Comparison of ENCODE assay signal across 8 cellular contexts in the genomic region with DNA sequence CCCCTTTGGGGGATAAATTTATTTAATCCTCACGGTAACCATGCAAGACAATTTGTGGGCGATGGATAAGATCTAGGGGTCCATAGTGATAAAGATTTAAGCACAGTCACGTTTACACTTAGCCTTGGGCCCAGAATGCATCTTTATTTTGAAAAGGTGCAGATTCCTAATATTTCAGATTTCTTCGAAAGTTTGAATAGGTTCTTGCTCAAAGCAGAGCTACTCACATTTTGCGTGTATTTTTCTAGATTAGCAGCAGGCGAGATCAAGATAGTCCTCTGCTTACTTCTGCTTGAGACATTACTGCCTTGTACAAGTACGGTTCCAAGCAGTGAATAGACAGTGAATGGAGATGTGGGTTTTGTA. TPM values are rescaled to one million over a fixed set of nuclear protein-coding genes. Genes with fewer than 3 reads are reported as not detected.
DNase-seq lines count a peak whose midpoint lies in the region; ATAC-seq and TF ChIP-seq lines count a peak whose summit lies in the region.

No MANE protein-coding gene starts in this region.

- intact Hi-C loops in activated CD4-positive, alpha-beta memory T cell treated with anti-CD3 and anti-CD28 coated beads for 36 hours (cut with micrococcal nuclease) = loop anchor here (1.0 to 10.0 kb wide), 6 partner anchors 96 to 1105 kb away; partner anchors contain the start of genes C1orf21, SWT1 and TRMT1L

- no peak for TF ChIP-seq CTCF in suprapubic skin (IDR thresholded peaks at IDR 0.05)

- peaks cover 15% of the 10 kb centered on the region for H3K27me3 ChIP-seq in iPS-18a (ENCODE audit: control insufficient read depth, insufficient read depth, low read length)
- no peaks in the 10 kb centered on the region for H3K27me3 ChIP-seq in suprapubic skin

- H3K9me3 ChIP-seq in iPS-18a (ENCODE audit: control insufficient read depth, low read depth, low read length) (no peaks in the 10 kb centered on the region), suprapubic skin (no peaks in the 10 kb centered on the region)

- POLR2A ChIA-PET in activated CD4-positive, alpha-beta memory T cell treated with anti-CD3 and anti-CD28 coated beads for 36 hours (lab: Charles Lee) = interaction anchor here (0.7 to 2.1 kb wide), 4 partner anchors 13 to 109 kb away, joined by 3 to 14 read pairs (median 6); partner anchors contain the start of gene COLGALT2

- CTCF ChIA-PET in activated CD4-positive, alpha-beta memory T cell treated with anti-CD3 and anti-CD28 coated beads for 36 hours (lab: Charles Lee) = interaction anchor here (1.6 to 2.1 kb wide), 2 partner anchors 108 to 170 kb away, joined by 4 to 5 read pairs; no protein-coding TSS in a partner anchor

- 4% methylated on average over 7 of the region's 7 CpGs for WGBS in suprapubic skin

- TF ChIP-seq POLR2A in suprapubic skin (IDR thresholded peaks at IDR 0.05) = no peak

- peaks cover 9% of the 10 kb centered on the region for H3K27me3 Mint-ChIP-seq in activated T-cell treated with anti-CD3 and anti-CD28 coated beads, Interleukin-2, amount 50 U/mL, for 24 hours
- H3K27me3 Mint-ChIP-seq in activated CD4-positive, alpha-beta memory T cell treated with anti-CD3 and anti-CD28 coated beads for 36 hours = peaks cover 6% of the 10 kb centered on the region

- H3K9ac ChIP-seq in iPS-18a (ENCODE audit: low read length) = peak overlapping the region; percentile 82

- peak overlapping the region; percentile 93 for H3K4me3 Mint-ChIP-seq in activated T-cell treated with anti-CD3 and anti-CD28 coated beads, Interleukin-2, amount 50 U/mL, for 24 hours
- peak overlapping the region; percentile 98 for H3K4me3 Mint-ChIP-seq in activated CD4-positive, alpha-beta memory T cell treated with anti-CD3 and anti-CD28 coated beads for 36 hours

- H3K9me3 Mint-ChIP-seq in activated T-cell treated with anti-CD3 and anti-CD28 coated beads, Interleukin-2, amount 50 U/mL, for 24 hours = peaks cover 4% of the 10 kb centered on the region
- no peaks in the 10 kb centered on the region for H3K9me3 Mint-ChIP-seq in activated CD4-positive, alpha-beta memory T cell treated with anti-CD3 and anti-CD28 coated beads for 36 hours

- DNase-seq in activated T-cell treated with anti-CD3 and anti-CD28 coated beads, Interleukin-2, amount 50 U/mL, for 24 hours = no peak
- DNase-seq in activated T-cell treated with anti-CD3 and anti-CD28 coated beads for 4 hours = no peak
- no peak for DNase-seq in activated CD4-positive, alpha-beta memory T cell treated with anti-CD3 and anti-CD28 coated beads for 36 hours
- DNase-seq in suprapubic skin (ENCODE audit: low spot score in 2 of 2) = no peak
- DNase-seq in COLO829 (ENCODE audit: low spot score) = no peak
- DNase-seq in SKM-1 treated with dmso at 0.1 percent for 144 hours (lab: John Stamatoyannopoulos, UW; ENCODE audit: unreplicated experiment) = no peak

- H3K36me3 Mint-ChIP-seq in activated T-cell treated with anti-CD3 and anti-CD28 coated beads, Interleukin-2, amount 50 U/mL, for 24 hours (ENCODE audit: low read depth) = peaks cover 51% of the 10 kb centered on the region
- peaks cover 16% of the 10 kb centered on the region for H3K36me3 Mint-ChIP-seq in activated CD4-positive, alpha-beta memory T cell treated with anti-CD3 and anti-CD28 coated beads for 36 hours

- H3K36me3 ChIP-seq in iPS-18a (ENCODE audit: control insufficient read depth, low read depth, low read length) (no peaks in the 10 kb centered on the region), suprapubic skin (no peaks in the 10 kb centered on the region)

- ATAC-seq in HG03039 (IDR thresholded peaks at IDR 0.05; ENCODE audit: unreplicated experiment) = no peak

- H3K27ac Mint-ChIP-seq in activated T-cell treated with anti-CD3 and anti-CD28 coated beads, Interleukin-2, amount 50 U/mL, for 24 hours = peak overlapping the region; percentile 99
- peak overlapping the region; percentile 96 for H3K27ac Mint-ChIP-seq in activated CD4-positive, alpha-beta memory T cell treated with anti-CD3 and anti-CD28 coated beads for 36 hours

- no peak for TF ChIP-seq EP300 in suprapubic skin (IDR thresholded peaks at IDR 0.05)

- H3K4me1 Mint-ChIP-seq in activated T-cell treated with anti-CD3 and anti-CD28 coated beads, Interleukin-2, amount 50 U/mL, for 24 hours (ENCODE audit: low read depth) = peaks cover 40% of the 10 kb centered on the region
- H3K4me1 Mint-ChIP-seq in activated CD4-positive, alpha-beta memory T cell treated with anti-CD3 and anti-CD28 coated beads for 36 hours (ENCODE audit: low read depth) = peaks cover 38% of the 10 kb centered on the region

- H3K27ac ChIP-seq in iPS-18a (ENCODE audit: low read length) (peak overlapping the region; percentile 58), suprapubic skin (peak overlapping the region; percentile 78)

- H3K4me3 ChIP-seq in iPS-18a (ENCODE audit: low read length) = peak overlapping the region; percentile 93
- peak overlapping the region; percentile 89 for H3K4me3 ChIP-seq in suprapubic skin

- peaks cover 47% of the 10 kb centered on the region for H3K4me1 ChIP-seq in iPS-18a (ENCODE audit: control insufficient read depth, low read depth, low read length)
- H3K4me1 ChIP-seq in suprapubic skin = peaks cover 29% of the 10 kb centered on the region

RNA-seq across cellular contexts. Expression of gene TSEN15, which starts 0.6 kb away (rescaled TPM):
- total RNA-seq in activated CD4-positive, alpha-beta memory T cell treated with anti-CD3 and anti-CD28 coated beads for 36 hours = 10 to 100 TPM; 44.1 to 44.3 TPM
- 10 to 100 TPM; 14.8 to 24.7 (median 21.3) TPM for total RNA-seq in suprapubic skin

RNA-seq across cellular contexts. Expression of gene COLGALT2, which starts 14.6 kb away (rescaled TPM):
- 1 to 10 TPM; 2.3 to 2.5 TPM for total RNA-seq in activated CD4-positive, alpha-beta memory T cell treated with anti-CD3 and anti-CD28 coated beads for 36 hours
- total RNA-seq in suprapubic skin = under 1 TPM in 3 of 4 donors, not detected in 1; 0.16 to 0.70 (median 0.17) TPM
